10 cellular contexts compared by ENCODE assay signal in the genomic region with DNA sequence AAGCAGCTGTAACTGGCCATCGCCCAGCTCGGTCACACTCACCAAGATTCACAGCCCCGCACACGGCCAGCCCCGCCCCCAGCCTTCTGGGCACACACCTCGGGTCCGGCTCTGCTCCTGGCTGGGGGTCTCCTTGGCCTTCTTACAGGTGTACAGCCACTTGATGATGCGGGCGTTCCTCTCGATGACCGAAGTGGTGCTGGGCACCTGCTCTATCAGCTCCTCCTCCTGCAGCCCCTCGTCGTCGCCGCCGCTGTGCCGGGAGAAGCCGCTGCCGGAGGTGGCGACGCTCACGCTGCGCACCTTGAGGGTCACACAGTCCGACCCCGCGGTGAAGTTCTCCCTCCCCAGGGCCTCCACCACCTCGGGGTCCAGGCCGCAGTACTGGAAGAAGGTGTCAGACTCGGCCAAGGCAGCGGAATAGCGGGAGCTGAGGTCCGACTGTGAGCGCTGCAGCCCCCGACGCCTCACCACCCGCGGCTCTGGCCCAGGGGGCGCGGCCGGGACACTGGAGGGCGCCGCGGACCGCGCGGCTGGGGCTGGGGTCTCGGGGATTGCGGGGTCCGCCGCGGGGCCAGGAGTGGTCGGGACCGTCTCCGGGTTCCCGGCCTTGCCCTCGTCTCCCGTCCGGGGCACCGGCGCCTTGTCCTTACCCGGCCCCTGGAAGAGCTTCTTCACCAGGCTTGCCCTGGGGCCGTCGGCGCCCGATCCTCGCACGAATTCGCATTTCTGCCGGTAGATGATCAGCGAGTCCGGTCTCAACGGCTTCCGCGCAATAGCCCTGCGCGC. TPM values are rescaled to one million over a fixed set of nuclear protein-coding genes. Genes with fewer than 3 reads are reported as not detected.
DNase-seq lines count a peak whose midpoint lies in the region; ATAC-seq, FAIRE-seq and TF ChIP-seq lines count a peak whose summit lies in the region.
"Had no signal": no experiment of that assay in that cellular context is flagged by ENCODE, and none has a peak within 500 bp of the region (broad histone marks: within the 10 kb centered on the region; RNA-seq: fewer than 3 reads in every experiment).

No MANE protein-coding gene starts in this region.

- ATAC-seq in GM21390 (IDR thresholded peaks at IDR 0.05; ENCODE audit: unreplicated experiment) = no peak
- no peak for ATAC-seq in activated CD4-positive, CD25-positive, alpha-beta regulatory T cell treated with anti-CD3 and anti-CD28 coated beads, Interleukin-2, amount 50 U/mL, for 24 hours

- WGBS in lower leg skin, 2 donors = 4% methylated on average over 32 to 47 of the region's 76 CpGs
- WGBS in tibial nerve, 2 donors = 2 to 3% methylated on average over 23 to 66 of the region's 76 CpGs

- peaks cover 37% of the 10 kb centered on the region for H3K27me3 Mint-ChIP-seq in astrocyte (ENCODE audit: low read depth, unreplicated experiment)

- H3K4me1 Mint-ChIP-seq in astrocyte (ENCODE audit: low read depth, unreplicated experiment) = no peaks in the 10 kb centered on the region

- H3K4me2 ChIP-seq in astrocyte (ENCODE audit: low read length) = peak overlapping the region; percentile 33

- TF ChIP-seq POLR2A in lower leg skin (IDR thresholded peaks at IDR 0.05) = no peak
- no peak for TF ChIP-seq POLR2A in tibial nerve (IDR thresholded peaks at IDR 0.05)

- H3K27ac Mint-ChIP-seq in astrocyte (ENCODE audit: unreplicated experiment) = no peak overlapping the region

- DNase-seq in activated CD8-positive, alpha-beta memory T cell treated with anti-CD3 and anti-CD28 coated beads for 24 hours = peak; percentile 62
- DNase-seq in activated CD8-positive, alpha-beta memory T cell treated with anti-CD3 and anti-CD28 coated beads, Interleukin-2, amount 50 U/mL, for 4 hours = no peak
- DNase-seq in astrocyte (ENCODE audit: low read depth) = no peak
- DNase-seq in lower leg skin (ENCODE audit: low spot score in 2 of 2) = no peak
- no peak for DNase-seq in tibial nerve (ENCODE audit: low spot score in 2 of 2)
- no peak for DNase-seq in SHP77 treated with DMSO at 0.1 percent for 48 hours (lab: John Stamatoyannopoulos, UW)
- DNase-seq: COR-L47 had no signal

- no peaks in the 10 kb centered on the region for H4K20me1 ChIP-seq in astrocyte (ENCODE audit: insufficient read depth, low read length)

- TF ChIP-seq CTCF in astrocyte (IDR thresholded peaks at IDR 0.05; ENCODE audit: insufficient read depth, low read depth, low read length) (no peak), lower leg skin (IDR thresholded peaks at IDR 0.05) (no peak), tibial nerve (IDR thresholded peaks at IDR 0.05) (no peak)

- no peak overlapping the region for H3K4me3 ChIP-seq in astrocyte (ENCODE audit: insufficient read depth, low read depth, low read length)
- H3K4me3 ChIP-seq in lower leg skin (ENCODE audit: low read depth, poor library complexity, severe bottlenecking) = peak overlapping the region; percentile 44
- H3K4me3 ChIP-seq in tibial nerve = peak overlapping the region in 3 of 4 donors; percentile 27 to 54 (median 43)

- no peak for TF ChIP-seq EP300 in tibial nerve (IDR thresholded peaks at IDR 0.05)

- H3K9me3 ChIP-seq in astrocyte (ENCODE audit: insufficient read depth, low read depth, low read length) (no peaks in the 10 kb centered on the region), tibial nerve (no peaks in the 10 kb centered on the region)
- H3K9me3 ChIP-seq: neutrophil had no signal

- H3K36me3 Mint-ChIP-seq in astrocyte (ENCODE audit: low read depth, unreplicated experiment) = no peaks in the 10 kb centered on the region

- H3K36me3 ChIP-seq in astrocyte (ENCODE audit: insufficient read depth, low read length) (no peaks in the 10 kb centered on the region), tibial nerve (no peaks in the 10 kb centered on the region)
- H3K36me3 ChIP-seq: neutrophil had no signal

- peaks cover 15% of the 10 kb centered on the region for H3K27me3 ChIP-seq in astrocyte (ENCODE audit: insufficient read depth, low read length)
- peaks cover 0 to 50% of the 10 kb centered on the region in 2 donors for H3K27me3 ChIP-seq in tibial nerve

- intact Hi-C loops in lower leg skin (cut with DNase I; ENCODE audit: low total_unique reads) = no loop called here

- H3K4me3 Mint-ChIP-seq in astrocyte (ENCODE audit: unreplicated experiment) = peak overlapping the region; percentile 79

- H3K79me2 ChIP-seq in astrocyte (ENCODE audit: insufficient read depth, low read length) = no peaks in the 10 kb centered on the region

- no peaks in the 10 kb centered on the region for H3K9me3 Mint-ChIP-seq in astrocyte (ENCODE audit: unreplicated experiment)

- no peak overlapping the region for H3K27ac ChIP-seq in astrocyte (ENCODE audit: low read depth, low read length)
- peak overlapping the region in 1 of 4 donors; percentile 76 for H3K27ac ChIP-seq in tibial nerve
- H3K27ac ChIP-seq: neutrophil had no signal

- no peak overlapping the region for H3K9ac ChIP-seq in astrocyte (ENCODE audit: low read length)

- H2AFZ ChIP-seq in astrocyte (ENCODE audit: low read depth, low read length) = no peak overlapping the region

- H3K4me1 ChIP-seq in astrocyte (ENCODE audit: insufficient read depth, low read length) = no peaks in the 10 kb centered on the region
- peaks cover 0 to 21% (median 8%) of the 10 kb centered on the region in 4 donors for H3K4me1 ChIP-seq in tibial nerve

- no peak for FAIRE-seq in astrocyte (lab: Jason Lieb, UNC)

RNA-seq across cellular contexts. Expression of a gene that starts 0.8 kb away (rescaled TPM):
- total RNA-seq in astrocyte (0.60 and 1.4 TPM in 2 replicates), lower leg skin (10 to 100 TPM; 25.6 to 49.9 (median 30.0) TPM), tibial nerve (under 1 TPM in 3 of 4 donors, not detected in 1; 0.39 to 0.84 (median 0.66) TPM)

Comparison
In these comparisons a context has a peak if more than half of its experiments do, and no peak if none do; other contexts are left out.
1. RNA of a gene that starts 0.8 kb away (total RNA-seq): 25.6 to 49.9 TPM in lower leg skin; 0.60 to 1.4 TPM in astrocyte and 0.39 to 0.84 TPM in tibial nerve; every median in the first group is over 10 times any median in the second.